ENCODE assay signal across 11 cellular contexts in genomic region chr11:18766015-18766414, GRCh38. TPM values are rescaled to one million over a fixed set of nuclear protein-coding genes. Genes with fewer than 3 reads are reported as not detected.
"Had no signal": no experiment of that assay in that cellular context is flagged by ENCODE, and none has a peak within 500 bp of the region (broad histone marks: within the 10 kb centered on the region; RNA-seq: fewer than 3 reads in every experiment).

No MANE protein-coding gene starts in this region.

- H3K27ac ChIP-seq: HL-60, KMS-11 had no signal

- H3K9me3 Mint-ChIP-seq: GM23338 had no signal

- ATAC-seq: GM23338, HCT116 had no signal

- H3K4me2 ChIP-seq: GM23338, KMS-11 had no signal

- H3K4me3 Mint-ChIP-seq: GM23338 had no signal

- H3K4me3 ChIP-seq: GM23338, HAP-1 had no signal

- H3K9ac ChIP-seq: KMS-11 had no signal

- H3K9me3 ChIP-seq: HAP-1 had no signal

- DNase-seq: H7, Karpas-422, KBM-7 had no signal

- H3K27ac Mint-ChIP-seq: GM23338 had no signal

- H2AFZ ChIP-seq: GM23338 had no signal

- H3K4me1 ChIP-seq: HAP-1 had no signal

- H3K36me3 ChIP-seq: HAP-1 had no signal

RNA-seq across cellular contexts. Expression of gene PTPN5, which starts 25.6 kb away (rescaled TPM):
- total RNA-seq: H4, HT1080, IMR-90 had no signal
- polyA plus RNA-seq: IMR-90 had no signal

RNA-seq across cellular contexts. Expression of gene IGSF22, which starts 40.0 kb away (rescaled TPM):
- total RNA-seq: GM23338, H4, HT1080, IMR-90 had no signal
- polyA plus RNA-seq: IMR-90 had no signal
